In genomic region chr1:244349103-244349531, GRCh38 we compare ENCODE assay signal across 13 cellular contexts.
DNase-seq lines count a peak whose midpoint lies in the region; ATAC-seq, FAIRE-seq and TF ChIP-seq lines count a peak whose summit lies in the region.
"Had no signal": no experiment of that assay in that cellular context is flagged by ENCODE, and none has a peak within 500 bp of the region (broad histone marks: within the 10 kb centered on the region; RNA-seq: fewer than 3 reads in every experiment).

No MANE protein-coding gene starts in this region.

- H3K4me1 Mint-ChIP-seq in activated CD4-positive, alpha-beta memory T cell treated with anti-CD3 and anti-CD28 coated beads for 36 hours (ENCODE audit: low read depth): peaks cover 36% of the 10 kb centered on the region
- peaks cover 40% of the 10 kb centered on the region for H3K4me1 Mint-ChIP-seq in activated CD4-positive, alpha-beta memory T cell treated with anti-CD3 and anti-CD28 coated beads, Interleukin-2, amount 10 ng/mL, durations not matched to agents 7 days and 5 days

- H3K4me3 Mint-ChIP-seq in activated CD4-positive, alpha-beta memory T cell treated with anti-CD3 and anti-CD28 coated beads for 36 hours: no peak overlapping the region
- no peak overlapping the region for H3K4me3 Mint-ChIP-seq in activated CD4-positive, alpha-beta memory T cell treated with anti-CD3 and anti-CD28 coated beads, Interleukin-2, amount 10 ng/mL, durations not matched to agents 7 days and 5 days

- TF ChIP-seq CTCF in astrocyte of the spinal cord (IDR thresholded peaks at IDR 0.05; ENCODE audit: low read depth, low read length): no peak

- H3K27ac Mint-ChIP-seq in activated CD4-positive, alpha-beta memory T cell treated with anti-CD3 and anti-CD28 coated beads for 36 hours: peak overlapping the region; percentile 65
- no peak overlapping the region for H3K27ac Mint-ChIP-seq in activated CD4-positive, alpha-beta memory T cell treated with anti-CD3 and anti-CD28 coated beads, Interleukin-2, amount 10 ng/mL, durations not matched to agents 7 days and 5 days
- H3K27ac Mint-ChIP-seq in activated naive CD4-positive, alpha-beta T cell treated with anti-CD3 and anti-CD28 coated beads, Interleukin-2, amount 50 U/mL, for 72 hours: no peak overlapping the region
- H3K27ac Mint-ChIP-seq: B cell had no signal

- POLR2A ChIA-PET in activated CD4-positive, alpha-beta memory T cell treated with anti-CD3 and anti-CD28 coated beads for 36 hours (lab: Charles Lee): no interaction called here
- POLR2A ChIA-PET in activated CD4-positive, alpha-beta memory T cell treated with anti-CD3 and anti-CD28 coated beads, Interleukin-2, amount 10 ng/mL, durations not matched to agents 7 days and 5 days (lab: Charles Lee): no interaction called here

- FAIRE-seq in urothelium cell line (lab: Jason Lieb, UNC): no peak
- FAIRE-seq: GM18507 had no signal

- H3K4me3 ChIP-seq in astrocyte of the spinal cord (ENCODE audit: low read depth, low read length): no peak overlapping the region
- H3K4me3 ChIP-seq: prostate gland had no signal

- in situ Hi-C loops in astrocyte of the spinal cord (cut with HindIII; ENCODE audit: low sequenced_read_pairs): no loop called here

- ATAC-seq in HG03571 (IDR thresholded peaks at IDR 0.05; ENCODE audit: unreplicated experiment): no peak
- no peak for ATAC-seq in activated naive CD4-positive, alpha-beta T cell treated with anti-CD3 and anti-CD28 coated beads, Interleukin-2, amount 50 U/mL, for 72 hours

- DNase-seq in activated CD4-positive, alpha-beta memory T cell treated with anti-CD3 and anti-CD28 coated beads for 36 hours: no peak
- no peak for DNase-seq in activated CD4-positive, alpha-beta memory T cell treated with anti-CD3 and anti-CD28 coated beads, Interleukin-2, amount 10 ng/mL, durations not matched to agents 7 days and 5 days
- peak; percentile 84 for DNase-seq in astrocyte of the spinal cord (ENCODE audit: low read depth, low spot score)
- DNase-seq in kidney glomerular epithelial cell (lab: John Stamatoyannopoulos, UW): peak; percentile 7
- DNase-seq in urothelium cell line (ENCODE audit: low spot score): peak; percentile 68
- DNase-seq in activated naive CD4-positive, alpha-beta T cell treated with anti-CD3 and anti-CD28 coated beads, Interleukin-2, amount 50 U/mL, for 72 hours (ENCODE audit: low spot score in 2 of 2): no peak
- DNase-seq in NCI-H187 treated with DMSO at 0.1 percent for 48 hours (lab: John Stamatoyannopoulos, UW): no peak
- DNase-seq: activated effector memory CD4-positive, alpha-beta T cell treated with Interleukin-2 at 50 U/mL for 16 hours; NCI-H1436 treated with DMSO at 0.1 percent for 48 hours had no signal

- no peaks in the 10 kb centered on the region for H3K9me3 Mint-ChIP-seq in activated CD4-positive, alpha-beta memory T cell treated with anti-CD3 and anti-CD28 coated beads for 36 hours
- H3K9me3 Mint-ChIP-seq in activated CD4-positive, alpha-beta memory T cell treated with anti-CD3 and anti-CD28 coated beads, Interleukin-2, amount 10 ng/mL, durations not matched to agents 7 days and 5 days: peaks cover 6% of the 10 kb centered on the region
- H3K9me3 Mint-ChIP-seq in activated naive CD4-positive, alpha-beta T cell treated with anti-CD3 and anti-CD28 coated beads, Interleukin-2, amount 50 U/mL, for 72 hours: no peaks in the 10 kb centered on the region

- CTCF ChIA-PET in activated CD4-positive, alpha-beta memory T cell treated with anti-CD3 and anti-CD28 coated beads for 36 hours (lab: Charles Lee): no interaction called here
- CTCF ChIA-PET in activated CD4-positive, alpha-beta memory T cell treated with anti-CD3 and anti-CD28 coated beads, Interleukin-2, amount 10 ng/mL, durations not matched to agents 7 days and 5 days (lab: Charles Lee): no interaction called here

- intact Hi-C loops in activated CD4-positive, alpha-beta memory T cell treated with anti-CD3 and anti-CD28 coated beads for 36 hours (cut with micrococcal nuclease): no loop called here

- peaks cover 21% of the 10 kb centered on the region for H3K27me3 Mint-ChIP-seq in activated CD4-positive, alpha-beta memory T cell treated with anti-CD3 and anti-CD28 coated beads for 36 hours
- H3K27me3 Mint-ChIP-seq in activated CD4-positive, alpha-beta memory T cell treated with anti-CD3 and anti-CD28 coated beads, Interleukin-2, amount 10 ng/mL, durations not matched to agents 7 days and 5 days: peaks cover 3% of the 10 kb centered on the region

- no peaks in the 10 kb centered on the region for H3K36me3 Mint-ChIP-seq in activated CD4-positive, alpha-beta memory T cell treated with anti-CD3 and anti-CD28 coated beads for 36 hours
- H3K36me3 Mint-ChIP-seq in activated CD4-positive, alpha-beta memory T cell treated with anti-CD3 and anti-CD28 coated beads, Interleukin-2, amount 10 ng/mL, durations not matched to agents 7 days and 5 days (ENCODE audit: low read depth): no peaks in the 10 kb centered on the region
- H3K36me3 Mint-ChIP-seq in activated naive CD4-positive, alpha-beta T cell treated with anti-CD3 and anti-CD28 coated beads, Interleukin-2, amount 50 U/mL, for 72 hours: no peaks in the 10 kb centered on the region

Comparison
In these comparisons a context has a peak if more than half of its experiments do, and no peak if none do; other contexts are left out.
1. DNase-seq: peak in astrocyte of the spinal cord (single experiment), kidney glomerular epithelial cell (single experiment) and urothelium cell line (single experiment); none in activated CD4-positive, alpha-beta memory T cell treated with anti-CD3 and anti-CD28 coated beads for 36 hours (single experiment), activated CD4-positive, alpha-beta memory T cell treated with anti-CD3 and anti-CD28 coated beads, Interleukin-2, amount 10 ng/mL, durations not matched to agents 7 days and 5 days (single experiment), activated naive CD4-positive, alpha-beta T cell treated with anti-CD3 and anti-CD28 coated beads, Interleukin-2, amount 50 U/mL, for 72 hours (0 of 2) and NCI-H187 treated with DMSO at 0.1 percent for 48 hours (single experiment).